Comparison of ENCODE assay signal across 8 cellular contexts in genomic region chr5:70925211-70925562, GRCh38. TPM values are rescaled to one million over a fixed set of nuclear protein-coding genes. Genes with fewer than 3 reads are reported as not detected.
DNase-seq lines count a peak whose midpoint lies in the region; ATAC-seq and TF ChIP-seq lines count a peak whose summit lies in the region.
"Not testable (repeated sequence)": the region's sequence is repeated elsewhere in the genome, so short reads cannot be mapped to it uniquely, and the experiment has no call there.

No MANE protein-coding gene starts in this region.

- TSS peak; percentile 55 for BruUV-seq in mammary epithelial cell (replicated peaks; lab: Mats Ljungman, UMichigan)

- not testable (repeated sequence) for H3K79me2 ChIP-seq in mammary epithelial cell (ENCODE audit: insufficient read depth, low read length)

- H3K4me1 ChIP-seq in CD8-positive, alpha-beta T cell (ENCODE audit: insufficient read depth, low read length); mammary epithelial cell (ENCODE audit: insufficient read depth, low read length); left lung; gastrocnemius medialis: not testable (repeated sequence)

- TF ChIP-seq POLR2A in gastrocnemius medialis (IDR thresholded peaks at IDR 0.05), result not testable (repeated sequence)

- dilution Hi-C loops in mammary epithelial cell (cut with HindIII; ENCODE audit: low sequenced_read_pairs), result not testable (repeated sequence)

- not testable (repeated sequence) for H3K9me3 Mint-ChIP-seq in CD8-positive, alpha-beta T cell; T-cell

- not testable (repeated sequence) for H3K4me3 Mint-ChIP-seq in CD8-positive, alpha-beta T cell; T-cell

- not testable (repeated sequence) for H3K4me3 ChIP-seq in CD8-positive, alpha-beta T cell (ENCODE audit: low read depth, low read length); mammary epithelial cell (replicated peaks in 1 of 3; ENCODE audit: insufficient read depth in 1 of 3, low read depth in 2 of 3, low read length in 3 of 3); left lung; gastrocnemius medialis

- POLR2A ChIA-PET in CD8-positive, alpha-beta T cell (lab: Charles Lee); T-cell (lab: Charles Lee): not testable (repeated sequence)

- H3K27ac ChIP-seq in CD8-positive, alpha-beta T cell (ENCODE audit: low read depth, low read length); mammary epithelial cell (ENCODE audit: insufficient read depth, low read depth, low read length); left lung; gastrocnemius medialis: not testable (repeated sequence)

- H4K20me1 ChIP-seq in mammary epithelial cell (ENCODE audit: insufficient read depth, low read length), result not testable (repeated sequence)

- not testable (repeated sequence) for H3K9ac ChIP-seq in mammary epithelial cell (ENCODE audit: insufficient read depth, low read length)

- H3K4me1 Mint-ChIP-seq in CD8-positive, alpha-beta T cell (ENCODE audit: low read depth); T-cell: not testable (repeated sequence)

- not testable (repeated sequence) for H3K9me3 ChIP-seq in CD8-positive, alpha-beta T cell (ENCODE audit: low read length); mammary epithelial cell (replicated peaks; ENCODE audit: insufficient read depth, low read length); left lung; gastrocnemius medialis

- WGBS in mammary epithelial cell (ENCODE audit: low coverage, missing lambda C conversion rate), result no CpG with 5 or more reads among the region's 16 CpGs

- CTCF ChIA-PET in CD8-positive, alpha-beta T cell (lab: Charles Lee); T-cell (lab: Charles Lee); mammary epithelial cell (lab: Charles Lee; ENCODE audit: low non-redundant PET): not testable (repeated sequence)

- ATAC-seq in CD8-positive, alpha-beta T cell, result peak; percentile 53
- ATAC-seq in GM21360 (IDR thresholded peaks at IDR 0.05; ENCODE audit: unreplicated experiment), result peak; percentile 23
- ATAC-seq in HG02938 (IDR thresholded peaks at IDR 0.05; ENCODE audit: unreplicated experiment), result peak; percentile 43
- peak; percentile 41 for ATAC-seq in HG03439 (IDR thresholded peaks at IDR 0.05; ENCODE audit: unreplicated experiment)
- peak in 3 of 4 experiments; percentile 41 to 53 (median 45) for ATAC-seq in T-cell (replicated peaks in 1 of 4)
- ATAC-seq in left lung, result peak; percentile 55
- ATAC-seq in gastrocnemius medialis, result peak; percentile 57 to 60

- not testable (repeated sequence) for H3K36me3 ChIP-seq in CD8-positive, alpha-beta T cell (ENCODE audit: insufficient read depth, low read length); mammary epithelial cell (ENCODE audit: insufficient read depth, low read length); left lung; gastrocnemius medialis

- H3K27ac Mint-ChIP-seq in CD8-positive, alpha-beta T cell; T-cell: not testable (repeated sequence)

- not testable (repeated sequence) for H3K36me3 Mint-ChIP-seq in CD8-positive, alpha-beta T cell; T-cell

- not testable (repeated sequence) for H2AFZ ChIP-seq in mammary epithelial cell (ENCODE audit: low read depth, low read length)

- not testable (repeated sequence) for H3K27me3 Mint-ChIP-seq in CD8-positive, alpha-beta T cell (ENCODE audit: low read depth); T-cell

- not testable (repeated sequence) for TF ChIP-seq CTCF in CD8-positive, alpha-beta T cell (IDR thresholded peaks at IDR 0.05); mammary epithelial cell (conservative IDR thresholded peaks at IDR 0.05 in 1 of 2, IDR thresholded peaks at IDR 0.05 in 1 of 2; ENCODE audit: extremely low read depth in 1 of 2, insufficient read depth in 1 of 2, low read depth in 1 of 2, low read length in 2 of 2); left lung (IDR thresholded peaks at IDR 0.05); gastrocnemius medialis (IDR thresholded peaks at IDR 0.05 in 4 of 5, conservative IDR thresholded peaks at IDR 0.05 in 1 of 5)

- not testable (repeated sequence) for H3K27me3 ChIP-seq in CD8-positive, alpha-beta T cell (ENCODE audit: insufficient read depth, low read length); mammary epithelial cell (ENCODE audit: insufficient read depth, low read length); left lung; gastrocnemius medialis

- DNase-seq in CD8-positive, alpha-beta T cell; T-cell; mammary epithelial cell; left lung; gastrocnemius medialis: not testable (repeated sequence)

- in situ Hi-C loops in mammary epithelial cell (cut with MboI; ENCODE audit: low sequenced_read_pairs in 2 of 2); gastrocnemius medialis (cut with MboI; ENCODE audit: low sequenced_read_pairs in 4 of 4): not testable (repeated sequence)

- intact Hi-C loops in CD8-positive, alpha-beta T cell (cut with DNase I, micrococcal nuclease); mammary epithelial cell (cut with micrococcal nuclease); left lung (cut with DNase I); gastrocnemius medialis (cut with DNase I; ENCODE audit: low total_unique reads): not testable (repeated sequence)

- not testable (repeated sequence) for H3K4me2 ChIP-seq in mammary epithelial cell (ENCODE audit: insufficient read depth, low read depth, low read length)

RNA-seq across cellular contexts. Expression of gene SMN1, which starts 0.3 kb away (rescaled TPM):
- total RNA-seq in CD8-positive, alpha-beta T cell, result 10 to 100 TPM; 63.9 to 74.6 TPM
- total RNA-seq in T-cell (10 to 100 TPM; 29.1 to 81.4 (median 38.9) TPM), mammary epithelial cell (10 to 100 TPM; 31.0 to 36.5 TPM), left lung (10 to 100 TPM; 23.7 to 24.8 TPM), gastrocnemius medialis (10 to 100 TPM; 15.9 to 29.6 (median 16.6) TPM)
- polyA plus RNA-seq in mammary epithelial cell, result 24.7 TPM
- 12.2 TPM for polyA minus RNA-seq in mammary epithelial cell

RNA-seq across cellular contexts. Expression of gene SERF1A, which starts 24.7 kb away (rescaled TPM):
- total RNA-seq in CD8-positive, alpha-beta T cell, result 10 to 100 TPM; 11.6 to 13.1 TPM
- total RNA-seq in T-cell (10 to 100 TPM in 3 of 5 donors, 1 to 10 TPM in 2; 3.7 to 14.9 (median 11.1) TPM), mammary epithelial cell (10 to 100 TPM in 1 of 2 donors, 1 to 10 TPM in 1; 7.8 to 11.5 TPM), left lung (1 to 10 TPM; 4.0 to 8.5 TPM), gastrocnemius medialis (10 to 100 TPM in 1 of 4 donors, 1 to 10 TPM in 3; 2.9 to 15.0 (median 6.2) TPM)
- polyA plus RNA-seq in mammary epithelial cell, result 2.0 TPM
- not detected for polyA minus RNA-seq in mammary epithelial cell
